ENCODE assay signal across 30 cellular contexts in the genomic region with DNA sequence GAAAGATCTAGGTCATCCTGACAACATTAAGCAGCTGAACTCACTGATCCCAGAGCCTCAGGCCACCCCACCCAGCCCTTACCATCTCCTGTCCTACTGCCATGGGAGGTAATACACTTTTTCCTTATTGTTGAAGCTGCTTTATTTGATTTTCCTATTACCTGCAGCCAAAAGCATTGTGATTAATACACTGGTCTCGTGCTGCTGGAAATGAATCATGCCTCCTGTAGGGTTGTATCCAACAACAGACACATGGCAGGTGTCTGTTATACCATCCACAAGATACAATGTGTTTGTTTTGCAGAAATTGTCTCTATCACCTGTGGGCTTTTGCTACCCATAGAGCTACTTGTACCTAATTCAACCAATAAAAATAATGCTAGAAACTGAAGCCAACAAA. TPM values are rescaled to one million over a fixed set of nuclear protein-coding genes. Genes with fewer than 3 reads are reported as not detected.
DNase-seq lines count a peak whose midpoint lies in the region; ATAC-seq and TF ChIP-seq lines count a peak whose summit lies in the region.
"Had no signal": no experiment of that assay in that cellular context is flagged by ENCODE, and none has a peak within 500 bp of the region (broad histone marks: within the 10 kb centered on the region; RNA-seq: fewer than 3 reads in every experiment).

No MANE protein-coding gene starts in this region.

- DNase-seq in COLO668 (lab: John Stamatoyannopoulos, UW; ENCODE audit: unreplicated experiment) (peak; percentile 66), NCI-H146 treated with DMSO at 0.1 percent for 48 hours (lab: John Stamatoyannopoulos, UW; ENCODE audit: unreplicated experiment) (peak; percentile 75), PC-3 (peak; percentile 8), foreskin keratinocyte (peak in 1 of 2 donors; percentile 52), MG63 (no peak)
- DNase-seq: ACHN; activated CD4-positive, alpha-beta memory T cell treated with anti-CD3 and anti-CD28 coated beads, Interleukin-2, amount 10 ng/mL, durations not matched to agents 7 days and 5 days; activated CD8-positive, alpha-beta memory T cell treated with anti-CD3 and anti-CD28 coated beads, Interleukin-2, amount 50 U/mL, for 48 hours; activated naive CD4-positive, alpha-beta T cell treated with anti-CD3 and anti-CD28 coated beads, Interleukin-2, amount 10 ng/mL, durations not matched to agents 7 days and 5 days; adrenal gland; body of pancreas; CD8-positive, alpha-beta T cell; heart right ventricle; MM.1S; natural killer cell; NCI-H1105 treated with DMSO at 0.1 percent for 48 hours; NCI-H2107; nucleus accumbens; Peyer's patch; SJCRH30; stimulated activated CD4-positive, alpha-beta T cell treated with anti-CD3 and anti-CD28 coated beads, Interleukin-12 subunit alpha, Interleukin-12 subunit beta, amount 100 ng/mL, for 4 hours; stimulated activated CD4-positive, alpha-beta T cell treated with anti-CD3 and anti-CD28 coated beads, Interleukin-2, amount 100 ng/mL, for 48 hours; T-helper 9 cell; tibial artery had no signal

- H3K27me3 ChIP-seq in PC-3 (ENCODE audit: low read length) = peaks cover 25% of the 10 kb centered on the region
- H3K27me3 ChIP-seq in foreskin keratinocyte = peaks cover 27% of the 10 kb centered on the region
- H3K27me3 ChIP-seq in MG63 = no peaks in the 10 kb centered on the region
- H3K27me3 ChIP-seq: adrenal gland, body of pancreas, Peyer's patch, SJCRH30, tibial artery had no signal

- no peaks in the 10 kb centered on the region for H3F3A ChIP-seq in PC-3 (ENCODE audit: low read length, unreplicated experiment)

- no TSS peak for BruUV-seq in PC-3 (replicated peaks; lab: Mats Ljungman, UMichigan)

- H3K27ac ChIP-seq in PC-3 (ENCODE audit: low read length) (no peak overlapping the region), foreskin keratinocyte (no peak overlapping the region)
- H3K27ac ChIP-seq: adrenal gland, body of pancreas, heart right ventricle, KMS-11, Peyer's patch, prostate gland, SJCRH30, tibial artery had no signal

- POLR2A ChIA-PET in PC-3 (lab: Charles Lee; ENCODE audit: unreplicated experiment) = no interaction called here

- TF ChIP-seq CTCF in PC-3 (conservative IDR thresholded peaks at IDR 0.05; ENCODE audit: low read depth, low read length) (no peak), foreskin keratinocyte (conservative IDR thresholded peaks at IDR 0.05) (no peak)

- H3K36me3 ChIP-seq in PC-3 (ENCODE audit: low read depth, low read length) (no peaks in the 10 kb centered on the region), MG63 (no peaks in the 10 kb centered on the region)
- H3K36me3 ChIP-seq: adrenal gland, heart right ventricle, Peyer's patch, prostate gland, SJCRH30, tibial artery had no signal

- no peaks in the 10 kb centered on the region for H3K79me2 ChIP-seq in PC-3 (ENCODE audit: low read length)

- CTCF ChIA-PET in PC-3 (lab: Charles Lee) = interaction anchor here (0.6 kb wide), 1 partner anchor 387 kb away, joined by 3 read pairs; no protein-coding TSS in a partner anchor

- H3K9ac ChIP-seq in PC-3 (ENCODE audit: low read length) = no peak overlapping the region
- H3K9ac ChIP-seq: KMS-11 had no signal

- no peaks in the 10 kb centered on the region for H3K9me2 ChIP-seq in PC-3 (replicated peaks; ENCODE audit: low read length)

- peak; percentile 24; the same call in 1 of the 2 replicates for ATAC-seq in PC-3
- peak; percentile 80 for ATAC-seq in foreskin keratinocyte
- no peak for ATAC-seq in GM21367 (IDR thresholded peaks at IDR 0.05; ENCODE audit: unreplicated experiment)
- ATAC-seq in GM21825 (IDR thresholded peaks at IDR 0.05; ENCODE audit: unreplicated experiment) = no peak
- no peak for ATAC-seq in GM21423 (IDR thresholded peaks at IDR 0.05; ENCODE audit: unreplicated experiment)
- ATAC-seq: body of pancreas; CD8-positive, alpha-beta T cell; heart right ventricle; natural killer cell; sciatic nerve had no signal

- no peak overlapping the region for H2AFZ ChIP-seq in PC-3 (ENCODE audit: low read length)

- H3K4me3 ChIP-seq in PC-3 (ENCODE audit: low read length) = no peak overlapping the region
- no peak overlapping the region for H3K4me3 ChIP-seq in MG63
- H3K4me3 ChIP-seq: adrenal gland, body of pancreas, heart right ventricle, Peyer's patch, prostate gland, SJCRH30, tibial artery had no signal

- H3K4me1 ChIP-seq in PC-3 (ENCODE audit: insufficient read depth, low read length) (no peaks in the 10 kb centered on the region), foreskin keratinocyte (peaks cover 5% of the 10 kb centered on the region)
- H3K4me1 ChIP-seq: body of pancreas, Peyer's patch, prostate gland, SJCRH30, tibial artery had no signal

- no peaks in the 10 kb centered on the region for H4K20me1 ChIP-seq in PC-3 (ENCODE audit: low read length)

- intact Hi-C loops in PC-3 (cut with micrococcal nuclease) = no loop called here

- no peak overlapping the region for H3K4me2 ChIP-seq in PC-3 (ENCODE audit: low read length)
- H3K4me2 ChIP-seq: KMS-11 had no signal

- H3K9me3 ChIP-seq in PC-3 (ENCODE audit: low read length) = no peaks in the 10 kb centered on the region
- H3K9me3 ChIP-seq in MG63 = no peaks in the 10 kb centered on the region
- H3K9me3 ChIP-seq: adrenal gland, body of pancreas, heart right ventricle, Peyer's patch, prostate gland, SJCRH30, tibial artery had no signal

RNA-seq across cellular contexts. Expression of gene MYLIP, which starts 34.2 kb away (rescaled TPM):
- 12.5 and 14.1 TPM in 2 replicates for total RNA-seq in PC-3 (2014; rRNA removed)
- 3.7 and 4.2 TPM in 2 replicates for total RNA-seq in foreskin keratinocyte
- polyA plus RNA-seq in foreskin keratinocyte = 1.4 and 1.7 TPM in 2 replicates
- 9.7 and 14.3 TPM in 2 replicates for total RNA-seq in MG63 (2014; rRNA removed; shearing (Covaris generic); ENCODE audit: low replicate concordance)

Comparison
In these comparisons a context has a peak if more than half of its experiments do, and no peak if none do; other contexts are left out.
1. ATAC-seq: peak in PC-3 (single experiment) and foreskin keratinocyte (single experiment); none in GM21367 (single experiment), GM21825 (single experiment) and GM21423 (single experiment).